Comparison of ENCODE assay signal across 21 cellular contexts in the genomic region with DNA sequence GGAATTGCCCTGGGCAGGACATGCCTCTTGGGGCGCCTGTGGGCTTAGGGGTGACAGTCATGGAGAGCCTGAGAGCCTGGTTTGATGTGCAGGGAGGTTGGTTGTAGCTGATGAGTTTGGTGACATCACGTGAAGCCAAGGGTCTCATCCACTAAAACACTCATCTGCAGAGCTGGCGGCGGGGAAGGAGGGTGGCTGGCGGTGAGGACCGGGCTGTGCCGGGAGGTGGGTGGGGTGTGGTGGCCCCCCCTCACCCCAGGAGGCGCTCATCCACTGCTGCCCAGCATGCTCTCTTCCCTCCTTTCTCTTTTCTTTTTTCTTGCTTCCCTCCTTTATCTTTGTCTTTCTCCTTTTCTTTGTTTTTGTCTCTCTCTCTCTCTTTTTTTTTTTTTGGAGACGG. TPM values are rescaled to one million over a fixed set of nuclear protein-coding genes. Genes with fewer than 3 reads are reported as not detected.
DNase-seq lines count a peak whose midpoint lies in the region; ATAC-seq and TF ChIP-seq lines count a peak whose summit lies in the region.
"Had no signal": no experiment of that assay in that cellular context is flagged by ENCODE, and none has a peak within 500 bp of the region (broad histone marks: within the 10 kb centered on the region; RNA-seq: fewer than 3 reads in every experiment).

No MANE protein-coding gene starts in this region.

- no peak for TF ChIP-seq EP300 in transverse colon (IDR thresholded peaks at IDR 0.05; ENCODE audit: low read depth)

- H3K4me3 Mint-ChIP-seq in activated CD4-positive, alpha-beta T cell treated with anti-CD3 and anti-CD28 coated beads, Interleukin-2, amount 10 ng/mL, durations not matched to agents 24 days and 14 days = no peak overlapping the region
- H3K4me3 Mint-ChIP-seq in GM23338 = no peak overlapping the region
- no peak overlapping the region for H3K4me3 Mint-ChIP-seq in stimulated activated naive B cell treated with anti-CD40 and anti-IgM and Interleukin-4, amounts not matched to agents 10 μg/mL and 1 μg/mL and 100 μg/mL, for 72 hours
- H3K4me3 Mint-ChIP-seq: B cell; CD14-positive monocyte; CD4-positive, alpha-beta memory T cell; HFFc6 had no signal

- no peak overlapping the region for H3K27ac ChIP-seq in GM23338 (ENCODE audit: low read depth)
- no peak overlapping the region for H3K27ac ChIP-seq in neuronal stem cell (replicated peaks; ENCODE audit: low read length)
- no peak overlapping the region for H3K27ac ChIP-seq in transverse colon
- H3K27ac ChIP-seq: 22Rv1; BLaER1 treated with 17β-estradiol and CSF1 and Interleukin-3, amounts not matched to agents 10 nM and 100 nM; GM23248 had no signal

- no peak overlapping the region for H4K8ac ChIP-seq in neuronal stem cell (ENCODE audit: low read depth, low read length)

- no peaks in the 10 kb centered on the region for H3K9me2 ChIP-seq in GM23338 (ENCODE audit: insufficient read depth)

- H2BK12ac ChIP-seq in neuronal stem cell (ENCODE audit: low read length) = no peak overlapping the region

- H2AFZ ChIP-seq in GM23338 (no peak overlapping the region), neuronal stem cell (ENCODE audit: low read length) (no peak overlapping the region)
- H2AFZ ChIP-seq: GM23248 had no signal

- peaks cover 15% of the 10 kb centered on the region for H3K4me1 Mint-ChIP-seq in activated CD4-positive, alpha-beta T cell treated with anti-CD3 and anti-CD28 coated beads, Interleukin-2, amount 10 ng/mL, durations not matched to agents 24 days and 14 days
- no peaks in the 10 kb centered on the region for H3K4me1 Mint-ChIP-seq in GM23338
- peaks cover 23 to 26% of the 10 kb centered on the region in 2 donors for H3K4me1 Mint-ChIP-seq in stimulated activated naive B cell treated with anti-CD40 and anti-IgM and Interleukin-4, amounts not matched to agents 10 μg/mL and 1 μg/mL and 100 μg/mL, for 72 hours

- no peak overlapping the region for H3K4ac ChIP-seq in neuronal stem cell (ENCODE audit: low read length)

- H3K9me3 ChIP-seq in neuronal stem cell (replicated peaks in 1 of 2; ENCODE audit: control insufficient read depth in 2 of 2, insufficient read depth in 1 of 2, low read depth in 1 of 2, low read length in 2 of 2) = no peaks in the 10 kb centered on the region
- H3K9me3 ChIP-seq in transverse colon = no peaks in the 10 kb centered on the region
- H3K9me3 ChIP-seq: BLaER1 treated with 17β-estradiol and CSF1 and Interleukin-3, amounts not matched to agents 10 nM and 100 nM; HAP-1 had no signal

- H3K36me3 ChIP-seq in GM23338 (ENCODE audit: insufficient read depth) (no peaks in the 10 kb centered on the region), neuronal stem cell (replicated peaks in 1 of 2; ENCODE audit: control insufficient read depth in 2 of 2, insufficient read depth in 2 of 2, low read length in 2 of 2) (peaks cover 11 to 32% of the 10 kb centered on the region in 2 donors), transverse colon (peaks cover 0 to 31% (median 14%) of the 10 kb centered on the region in 4 donors)
- H3K36me3 ChIP-seq: HAP-1 had no signal

- H3K4me1 ChIP-seq in GM23338 (ENCODE audit: insufficient read depth) (no peaks in the 10 kb centered on the region), neuronal stem cell (ENCODE audit: control insufficient read depth in 2 of 2, insufficient read depth in 1 of 2, low read depth in 1 of 2, low read length in 2 of 2) (peaks cover 0 to 8% of the 10 kb centered on the region in 2 donors), transverse colon (peaks cover 0 to 15% (median 13%) of the 10 kb centered on the region in 4 donors)
- H3K4me1 ChIP-seq: HAP-1 had no signal

- H3K18ac ChIP-seq in neuronal stem cell (ENCODE audit: low read length) = peak overlapping the region; percentile 11

- H3K4me2 ChIP-seq in GM23338 (no peak overlapping the region), neuronal stem cell (ENCODE audit: insufficient read depth, low read length, poor library complexity, severe bottlenecking) (no peak overlapping the region)

- H4K20me1 ChIP-seq in GM23338 (replicated peaks; ENCODE audit: insufficient read depth) = no peaks in the 10 kb centered on the region

- H4K91ac ChIP-seq in neuronal stem cell (ENCODE audit: low read depth, low read length, poor library complexity) = no peak overlapping the region

- H3K79me1 ChIP-seq in neuronal stem cell (ENCODE audit: low read depth, low read length) = peaks cover 3% of the 10 kb centered on the region

- H3F3A ChIP-seq in GM23338 (replicated peaks; ENCODE audit: low read depth) = no peaks in the 10 kb centered on the region

- no peak for DNase-seq in activated CD4-positive, alpha-beta T cell treated with anti-CD3 and anti-CD28 coated beads, Interleukin-2, amount 10 ng/mL, durations not matched to agents 24 days and 14 days
- DNase-seq in activated CD4-positive, alpha-beta T cell treated with anti-CD3 and anti-CD28 coated beads for 1 hour = no peak
- DNase-seq in GM23338 (ENCODE audit: low spot score) (no peak), neuronal stem cell (ENCODE audit: low spot score) (no peak), transverse colon (no peak)
- DNase-seq in stimulated activated naive B cell treated with anti-CD40 and anti-IgM and Interleukin-4, amounts not matched to agents 10 μg/mL and 1 μg/mL and 100 μg/mL, for 72 hours = no peak
- DNase-seq: Calu3; CD4-positive, alpha-beta memory T cell; COR-L47; DMS53; DMS79 treated with DMSO at 0.1 percent for 48 hours; GF-D8; GM23248; HFFc6 had no signal

- ATAC-seq in GM23338 (no peak), GM18858 (IDR thresholded peaks at IDR 0.05; ENCODE audit: unreplicated experiment) (no peak), GM19035 (IDR thresholded peaks at IDR 0.05; ENCODE audit: unreplicated experiment) (no peak)
- ATAC-seq in stimulated activated naive B cell treated with anti-CD40 and anti-IgM and Interleukin-4, amounts not matched to agents 10 μg/mL and 1 μg/mL and 100 μg/mL, for 72 hours (replicated peaks) = no peak

- peak overlapping the region; percentile 87 for H2BK5ac ChIP-seq in neuronal stem cell (ENCODE audit: low read length)

- H3K36me3 Mint-ChIP-seq in activated CD4-positive, alpha-beta T cell treated with anti-CD3 and anti-CD28 coated beads, Interleukin-2, amount 10 ng/mL, durations not matched to agents 24 days and 14 days (ENCODE audit: low read depth) = peaks cover 13% of the 10 kb centered on the region
- peaks cover 3% of the 10 kb centered on the region; the same call in 1 of the 3 replicates for H3K36me3 Mint-ChIP-seq in GM23338 (ENCODE audit: low read depth)
- peaks cover 45 to 69% of the 10 kb centered on the region in 2 donors for H3K36me3 Mint-ChIP-seq in stimulated activated naive B cell treated with anti-CD40 and anti-IgM and Interleukin-4, amounts not matched to agents 10 μg/mL and 1 μg/mL and 100 μg/mL, for 72 hours

- no peaks in the 10 kb centered on the region for H3K27me3 Mint-ChIP-seq in activated CD4-positive, alpha-beta T cell treated with anti-CD3 and anti-CD28 coated beads, Interleukin-2, amount 10 ng/mL, durations not matched to agents 24 days and 14 days
- H3K27me3 Mint-ChIP-seq in GM23338 (ENCODE audit: insufficient read depth, low read depth, poor library complexity) = peaks cover 12% of the 10 kb centered on the region
- no peaks in the 10 kb centered on the region for H3K27me3 Mint-ChIP-seq in stimulated activated naive B cell treated with anti-CD40 and anti-IgM and Interleukin-4, amounts not matched to agents 10 μg/mL and 1 μg/mL and 100 μg/mL, for 72 hours
- H3K27me3 Mint-ChIP-seq: B cell; CD4-positive, alpha-beta memory T cell had no signal

- in situ Hi-C loops in transverse colon (cut with MboI; ENCODE audit: low pct_ligation_motif_present in 1 of 4, low pct_unique_long_range_greater_than_20kb in 1 of 4, low sequenced_read_pairs in 3 of 4) = no loop called here

- no peak overlapping the region for H3K4me3 ChIP-seq in GM23338
- no peak overlapping the region for H3K4me3 ChIP-seq in neuronal stem cell (ENCODE audit: low read length in 2 of 2)
- H3K4me3 ChIP-seq in transverse colon = no peak overlapping the region
- H3K4me3 ChIP-seq: BLaER1 treated with 17β-estradiol and CSF1 and Interleukin-3, amounts not matched to agents 10 nM and 100 nM; GM23248; HAP-1 had no signal

- no peaks in the 10 kb centered on the region for H3K27me3 ChIP-seq in GM23338 (ENCODE audit: insufficient read depth)
- no peaks in the 10 kb centered on the region for H3K27me3 ChIP-seq in neuronal stem cell (ENCODE audit: control insufficient read depth in 3 of 3, insufficient read depth in 3 of 3, low read depth in 1 of 3, low read length in 3 of 3)
- no peaks in the 10 kb centered on the region for H3K27me3 ChIP-seq in transverse colon

- TF ChIP-seq CTCF in GM23338 (conservative IDR thresholded peaks at IDR 0.05; ENCODE audit: low read depth in 2 of 2) (no peak), transverse colon (IDR thresholded peaks at IDR 0.05) (no peak)

- H3K9ac ChIP-seq in neuronal stem cell (ENCODE audit: low read depth, low read length, poor library complexity) = no peak overlapping the region
- H3K9ac ChIP-seq: BLaER1 treated with 17β-estradiol and CSF1 and Interleukin-3, amounts not matched to agents 10 nM and 100 nM; GM23248 had no signal

- H2AK5ac ChIP-seq in neuronal stem cell (ENCODE audit: low read depth, low read length) = no peak overlapping the region

- no peak overlapping the region for H2BK120ac ChIP-seq in neuronal stem cell (ENCODE audit: low read depth, low read length)

- no peaks in the 10 kb centered on the region for H3K79me2 ChIP-seq in GM23338 (replicated peaks; ENCODE audit: insufficient read depth)

- no peaks in the 10 kb centered on the region for H3K9me3 Mint-ChIP-seq in activated CD4-positive, alpha-beta T cell treated with anti-CD3 and anti-CD28 coated beads, Interleukin-2, amount 10 ng/mL, durations not matched to agents 24 days and 14 days
- H3K9me3 Mint-ChIP-seq in GM23338 = no peaks in the 10 kb centered on the region
- no peaks in the 10 kb centered on the region for H3K9me3 Mint-ChIP-seq in stimulated activated naive B cell treated with anti-CD40 and anti-IgM and Interleukin-4, amounts not matched to agents 10 μg/mL and 1 μg/mL and 100 μg/mL, for 72 hours
- H3K9me3 Mint-ChIP-seq: CD14-positive monocyte; CD4-positive, alpha-beta memory T cell; HFFc6 had no signal

- peak overlapping the region; percentile 54 for H3K27ac Mint-ChIP-seq in activated CD4-positive, alpha-beta T cell treated with anti-CD3 and anti-CD28 coated beads, Interleukin-2, amount 10 ng/mL, durations not matched to agents 24 days and 14 days
- peak overlapping the region; percentile 14; the same call in 1 of the 2 replicates for H3K27ac Mint-ChIP-seq in GM23338
- H3K27ac Mint-ChIP-seq in stimulated activated naive B cell treated with anti-CD40 and anti-IgM and Interleukin-4, amounts not matched to agents 10 μg/mL and 1 μg/mL and 100 μg/mL, for 72 hours = peak overlapping the region; percentile 73
- H3K27ac Mint-ChIP-seq: B cell, HFFc6 had no signal

- peak overlapping the region; percentile 65 for H3K23ac ChIP-seq in neuronal stem cell (ENCODE audit: low read depth, low read length, poor library complexity)

- intact Hi-C loops in activated CD4-positive, alpha-beta T cell treated with anti-CD3 and anti-CD28 coated beads, Interleukin-2, amount 10 ng/mL, durations not matched to agents 24 days and 14 days (cut with micrococcal nuclease) = no loop called here
- intact Hi-C loops in transverse colon (cut with DNase I; ENCODE audit: low total_unique reads) = no loop called here

- no peak overlapping the region for H3K14ac ChIP-seq in neuronal stem cell (ENCODE audit: low read length)

- WGBS in neuronal stem cell (ENCODE audit: extremely low coverage in 2 of 2, insufficient read length in 2 of 2, insufficient replicate concordance in 1 of 2), 2 donors = no CpG with 5 or more reads among the region's 9 CpGs
- WGBS in transverse colon (ENCODE audit: low coverage in 1 of 2), 2 donors = 96% methylated on average over 9 of the region's 9 CpGs; no CpG with 5 or more reads in 1 of the 2 donors

- no peak overlapping the region for H2BK15ac ChIP-seq in neuronal stem cell (ENCODE audit: low read length)

- no peak for TF ChIP-seq POLR2A in transverse colon (IDR thresholded peaks at IDR 0.05)

RNA-seq across cellular contexts. Expression of gene GRAMD4, which starts 49.0 kb away (rescaled TPM):
- 63.8 and 66.1 TPM in 2 replicates for total RNA-seq in activated CD4-positive, alpha-beta T cell treated with anti-CD3 and anti-CD28 coated beads, Interleukin-2, amount 10 ng/mL, durations not matched to agents 24 days and 14 days
- 19.7 and 81.8 TPM in 2 replicates for total RNA-seq in GM23338 (2014; rRNA removed; shearing (Covaris generic))
- polyA plus RNA-seq in GM23338 (2016; fragmentation: Nextera tagmentation; extraction: Ambion mirVana) = 2.7 and 3.1 TPM in 2 replicates
- polyA plus RNA-seq in neuronal stem cell (2013, experiment 1 of 2) = 13.1 TPM
- polyA plus RNA-seq in neuronal stem cell (2013, experiment 2 of 2) = 11.3 TPM
- total RNA-seq in transverse colon = 100 to 1,000 TPM; 146 to 981 (median 258) TPM

Comparison
In these comparisons a context has a peak if more than half of its experiments do, and no peak if none do; other contexts are left out.
1. H3K27ac Mint-ChIP-seq: peak in every context shown above with its lines; median percentile 73 in stimulated activated naive B cell treated with anti-CD40 and anti-IgM and Interleukin-4, amounts not matched to agents 10 μg/mL and 1 μg/mL and 100 μg/mL, for 72 hours; 54 in activated CD4-positive, alpha-beta T cell treated with anti-CD3 and anti-CD28 coated beads, Interleukin-2, amount 10 ng/mL, durations not matched to agents 24 days and 14 days; 14 in GM23338.